21 cellular contexts compared by ENCODE assay signal in the genomic region with DNA sequence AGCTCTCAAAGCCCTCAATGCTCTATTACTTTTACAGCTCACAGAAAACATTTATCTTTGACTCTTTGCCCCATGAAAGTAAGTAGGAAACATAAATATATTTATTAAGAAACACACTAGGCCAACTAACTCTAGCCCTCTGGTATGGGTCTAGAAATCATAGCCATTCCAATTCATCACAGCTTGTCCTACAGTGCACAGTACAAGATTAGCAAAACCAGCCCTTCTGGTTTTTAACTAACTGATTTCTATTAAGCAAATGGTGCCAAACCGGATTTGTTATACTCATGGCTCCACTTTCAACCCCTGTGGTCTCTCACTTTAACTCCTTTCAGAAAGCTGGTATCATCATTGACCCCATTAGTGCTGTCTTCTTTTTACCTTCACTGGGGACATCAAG. TPM values are rescaled to one million over a fixed set of nuclear protein-coding genes. Genes with fewer than 3 reads are reported as not detected.
DNase-seq lines count a peak whose midpoint lies in the region; ATAC-seq, FAIRE-seq and TF ChIP-seq lines count a peak whose summit lies in the region.
"Had no signal": no experiment of that assay in that cellular context is flagged by ENCODE, and none has a peak within 500 bp of the region (broad histone marks: within the 10 kb centered on the region; RNA-seq: fewer than 3 reads in every experiment).

No MANE protein-coding gene starts in this region.

- H3K4me1 ChIP-seq in CD4-positive, alpha-beta memory T cell (ENCODE audit: insufficient read depth, low read length) = peaks cover 30% of the 10 kb centered on the region
- H3K4me1 ChIP-seq in DND-41 (ENCODE audit: insufficient read depth, low read length) = peaks cover 47% of the 10 kb centered on the region
- H3K4me1 ChIP-seq: BLaER1 had no signal

- no peak overlapping the region for H3K9ac ChIP-seq in DND-41 (ENCODE audit: low read depth, low read length)
- H3K9ac ChIP-seq: BLaER1 had no signal

- POLR2A ChIA-PET in CD4-positive, alpha-beta memory T cell (lab: Charles Lee; ENCODE audit: partially characterized antibody) = interaction anchor here (1.2 kb wide), 1 partner anchor 30 kb away, joined by 4 read pairs; no protein-coding TSS in a partner anchor

- H3K36me3 ChIP-seq in CD4-positive, alpha-beta memory T cell (ENCODE audit: insufficient read depth, low read length) = no peaks in the 10 kb centered on the region
- no peaks in the 10 kb centered on the region for H3K36me3 ChIP-seq in DND-41 (ENCODE audit: insufficient read depth, low read length)
- H3K36me3 ChIP-seq: BLaER1 had no signal

- H3K4me3 ChIP-seq in CD4-positive, alpha-beta memory T cell (ENCODE audit: low read length in 2 of 2) = no peak overlapping the region
- no peak overlapping the region for H3K4me3 ChIP-seq in DND-41 (ENCODE audit: low read depth in 1 of 2, low read length in 2 of 2)
- H3K4me3 ChIP-seq: BLaER1, PC-9 had no signal

- no peaks in the 10 kb centered on the region for H3K27me3 Mint-ChIP-seq in CD4-positive, alpha-beta memory T cell
- H3K27me3 Mint-ChIP-seq in mesothelial cell of epicardium (ENCODE audit: low read depth) = no peaks in the 10 kb centered on the region

- intact Hi-C loops in CD4-positive, alpha-beta memory T cell (cut with micrococcal nuclease) = no loop called here

- H3K79me2 ChIP-seq in DND-41 (ENCODE audit: insufficient read depth, low read length) = peaks cover 21% of the 10 kb centered on the region

- CTCF ChIA-PET in CD4-positive, alpha-beta memory T cell (lab: Charles Lee; ENCODE audit: partially characterized antibody) = interaction anchor here (1.1 to 1.4 kb wide), 2 partner anchors 35 to 115 kb away, joined by 3 to 4 read pairs; no protein-coding TSS in a partner anchor

- no peak overlapping the region for H2AFZ ChIP-seq in DND-41 (ENCODE audit: low read depth, low read length)
- H2AFZ ChIP-seq: PC-9 had no signal

- no peaks in the 10 kb centered on the region for H4K20me1 ChIP-seq in DND-41 (ENCODE audit: insufficient read depth, low read length)

- no peak overlapping the region for H3K27ac ChIP-seq in CD4-positive, alpha-beta memory T cell (ENCODE audit: low read depth, low read length)
- H3K27ac ChIP-seq in DND-41 (ENCODE audit: low read length) (0 out of 2 replicates have a peak overlapping the region, but pooled peaks have one; percentile 21), VCaP (peak overlapping the region; percentile 48)
- H3K27ac ChIP-seq: BLaER1, PC-9, RWPE1 had no signal

- FAIRE-seq in D721Med (lab: Jason Lieb, UNC) = no peak
- FAIRE-seq: GM12891, GM18507, H1 had no signal

- H3K27me3 ChIP-seq in CD4-positive, alpha-beta memory T cell (ENCODE audit: insufficient read depth, low read length) = no peaks in the 10 kb centered on the region
- H3K27me3 ChIP-seq in DND-41 (ENCODE audit: insufficient read depth, low read length, poor library complexity) = no peaks in the 10 kb centered on the region

- H3K4me3 Mint-ChIP-seq in CD4-positive, alpha-beta memory T cell = no peak overlapping the region
- no peak overlapping the region for H3K4me3 Mint-ChIP-seq in mesothelial cell of epicardium

- DNase-seq in CD4-positive, alpha-beta memory T cell = no peak
- DNase-seq in DND-41 (no peak), mesothelial cell of epicardium (ENCODE audit: low spot score in 2 of 2, unreplicated experiment in 2 of 2) (no peak), GM19240 (ENCODE audit: insufficient read length, low spot score) (no peak), D721Med (ENCODE audit: insufficient read length, low spot score) (no peak)
- no peak for DNase-seq in effector CD8-positive, alpha-beta T cell (lab: John Stamatoyannopoulos, UW)
- DNase-seq: DMS 273 treated with DMSO at 0.1 percent for 48 hours, GF-D8, KBM-7, NCI-H1417, NCI-H187, NCI-H226, NCI-H524 treated with DMSO at 0.1 percent for 48 hours, PC-9, SIG-M5 had no signal

- H3K9me3 ChIP-seq in CD4-positive, alpha-beta memory T cell (ENCODE audit: control insufficient read depth in 1 of 2, low read length in 2 of 2) = no peaks in the 10 kb centered on the region
- H3K9me3 ChIP-seq in DND-41 (ENCODE audit: insufficient read depth, low read length, severe bottlenecking) = no peaks in the 10 kb centered on the region
- H3K9me3 ChIP-seq: BLaER1 had no signal

- ATAC-seq in DND-41 (ENCODE audit: insufficient read depth, low read depth) = no peak

- H3K9me3 Mint-ChIP-seq in CD4-positive, alpha-beta memory T cell = peaks cover 0 to 1% (median 0%) of the 10 kb centered on the region in 8 donors
- no peaks in the 10 kb centered on the region for H3K9me3 Mint-ChIP-seq in mesothelial cell of epicardium

- no peak for TF ChIP-seq CTCF in DND-41 (IDR thresholded peaks at IDR 0.05; ENCODE audit: borderline replicate concordance, extremely low read depth, low read length, poor library complexity, severe bottlenecking)
- no peak for TF ChIP-seq CTCF in VCaP (conservative IDR thresholded peaks at IDR 0.05)
- TF ChIP-seq CTCF in mesothelial cell of epicardium (IDR thresholded peaks at IDR 0.05; ENCODE audit: unreplicated experiment) = no peak
- no peak for TF ChIP-seq CTCF in D721Med (IDR thresholded peaks at IDR 0.05; ENCODE audit: insufficient read depth, missing control alignments)

- no peak overlapping the region for H3K4me2 ChIP-seq in DND-41 (ENCODE audit: insufficient read depth, low read length)
- H3K4me2 ChIP-seq: BLaER1, PC-9 had no signal

- H3K4me1 Mint-ChIP-seq in CD4-positive, alpha-beta memory T cell = peaks cover 23 to 51% (median 33%) of the 10 kb centered on the region in 4 donors
- peaks cover 50% of the 10 kb centered on the region for H3K4me1 Mint-ChIP-seq in mesothelial cell of epicardium

- peaks cover 0 to 1% of the 10 kb centered on the region in 2 donors for H3K36me3 Mint-ChIP-seq in CD4-positive, alpha-beta memory T cell
- no peaks in the 10 kb centered on the region for H3K36me3 Mint-ChIP-seq in mesothelial cell of epicardium

- peak overlapping the region in 5 of 7 donors; percentile 17 to 55 (median 37) for H3K27ac Mint-ChIP-seq in CD4-positive, alpha-beta memory T cell
- H3K27ac Mint-ChIP-seq in mesothelial cell of epicardium = peak overlapping the region; percentile 86

RNA-seq across cellular contexts. Expression of gene LRRC63, which starts 5.6 kb away (rescaled TPM):
- total RNA-seq in CD4-positive, alpha-beta memory T cell = under 1 TPM; 0.49 to 0.75 TPM
- polyA plus RNA-seq in CD4-positive, alpha-beta memory T cell = under 1 TPM; 0.41 to 0.57 TPM
- total RNA-seq in mesothelial cell of epicardium = 0.38 to 0.42 TPM (median 0.42 TPM) in 3 replicates
- total RNA-seq: H1, PC-9 had no signal
- polyA plus RNA-seq: H1 had no signal

RNA-seq across cellular contexts. Expression of gene LCP1, which starts 24.2 kb away (rescaled TPM):
- total RNA-seq in CD4-positive, alpha-beta memory T cell = 100 to 1,000 TPM; 466 to 497 TPM
- polyA plus RNA-seq in CD4-positive, alpha-beta memory T cell = 1,000 to 10,000 TPM; 1,169 to 1,658 TPM
- total RNA-seq in mesothelial cell of epicardium = 11.6 to 12.4 TPM (median 11.6 TPM) in 3 replicates

Comparison
In these comparisons a context has a peak if more than half of its experiments do, and no peak if none do; other contexts are left out.
1. RNA of gene LCP1, which starts 24.2 kb away (total RNA-seq): 466 to 497 TPM in CD4-positive, alpha-beta memory T cell; 11.6 to 12.4 TPM in mesothelial cell of epicardium; every median in the first group is over 10 times any median in the second.